In the genomic region with DNA sequence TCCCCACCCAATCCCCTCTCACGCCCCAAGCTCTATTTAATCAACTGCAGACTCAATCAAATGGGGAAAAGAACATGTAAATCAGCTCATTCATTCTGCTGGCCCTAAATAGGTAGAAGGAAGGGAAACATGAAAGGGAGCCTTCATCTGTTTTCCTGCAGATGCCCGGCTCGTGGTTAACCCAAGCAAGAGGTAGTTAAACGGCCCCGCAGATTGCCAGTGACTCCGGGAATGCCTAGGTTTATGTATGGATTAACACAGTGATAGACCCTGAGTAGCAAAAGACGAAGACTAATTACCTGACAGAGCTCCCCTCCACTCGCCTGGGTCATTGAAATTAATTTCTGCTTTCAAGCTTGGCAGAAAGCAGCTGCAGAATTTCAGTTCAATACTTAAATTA, we compare ENCODE assay signal across 22 cellular contexts.
"Had no signal": no experiment of that assay in that cellular context is flagged by ENCODE, and none has a peak within 500 bp of the region (broad histone marks: within the 10 kb centered on the region; RNA-seq: fewer than 3 reads in every experiment).

No MANE protein-coding gene starts in this region.

- H3K36me3 ChIP-seq: heart left ventricle, left ventricle myocardium inferior, neutrophil, ovary, prostate gland, right atrium auricular region, spleen, thoracic aorta, upper lobe of right lung had no signal

- H3K4me3 ChIP-seq: heart left ventricle, left ventricle myocardium inferior, ovary, prostate gland, right atrium auricular region, spleen, thoracic aorta, upper lobe of right lung had no signal

- H3K27ac ChIP-seq: heart left ventricle, left ventricle myocardium inferior, neutrophil, ovary, prostate gland, right atrium auricular region, spleen, thoracic aorta, upper lobe of right lung had no signal

- H3K27me3 ChIP-seq: heart left ventricle, ovary, right atrium auricular region, spleen, upper lobe of right lung had no signal

- ATAC-seq: activated CD4-positive, alpha-beta T cell treated with anti-CD3 and anti-CD28 coated beads for 36 hours; activated T-cell treated with anti-CD3 and anti-CD28 coated beads, Interleukin-2, amount 50 U/mL, for 4 hours; heart left ventricle; natural killer cell; upper lobe of right lung had no signal

- DNase-seq: activated B cell treated with CpG ODN at 0.5 μM for 24 hours; activated CD4-positive, alpha-beta T cell treated with anti-CD3 and anti-CD28 coated beads for 36 hours; activated CD4-positive, alpha-beta T cell treated with anti-CD3 and anti-CD28 coated beads, Interleukin-2, amount 50 U/mL, for 48 hours; activated CD8-positive, alpha-beta memory T cell treated with anti-CD3 and anti-CD28 coated beads, Interleukin-2, amount 50 U/mL, for 48 hours; activated naive CD4-positive, alpha-beta T cell; activated naive CD8-positive, alpha-beta T cell treated with anti-CD3 and anti-CD28 coated beads for 36 hours; activated T-cell treated with anti-CD3 and anti-CD28 coated beads, Interleukin-2, amount 50 U/mL, for 4 hours; cortex of kidney; heart left ventricle; kidney glomerular epithelial cell; left ventricle myocardium inferior; natural killer cell; ovary; spleen; stimulated activated CD4-positive, alpha-beta T cell treated with anti-CD3 and anti-CD28 coated beads, Interleukin-4, amount 100 ng/mL, for 24 hours; stimulated activated naive CD4-positive, alpha-beta T cell treated with Interleukin-2 at 50 U/mL for 16 hours; T-helper 9 cell; upper lobe of right lung had no signal

- H3K9me3 ChIP-seq: heart left ventricle, left ventricle myocardium inferior, neutrophil, ovary, prostate gland, right atrium auricular region, spleen, thoracic aorta, upper lobe of right lung had no signal

- H3K4me1 ChIP-seq: prostate gland, right atrium auricular region, spleen, upper lobe of right lung had no signal
